22 cellular contexts compared by ENCODE assay signal in the genomic region with DNA sequence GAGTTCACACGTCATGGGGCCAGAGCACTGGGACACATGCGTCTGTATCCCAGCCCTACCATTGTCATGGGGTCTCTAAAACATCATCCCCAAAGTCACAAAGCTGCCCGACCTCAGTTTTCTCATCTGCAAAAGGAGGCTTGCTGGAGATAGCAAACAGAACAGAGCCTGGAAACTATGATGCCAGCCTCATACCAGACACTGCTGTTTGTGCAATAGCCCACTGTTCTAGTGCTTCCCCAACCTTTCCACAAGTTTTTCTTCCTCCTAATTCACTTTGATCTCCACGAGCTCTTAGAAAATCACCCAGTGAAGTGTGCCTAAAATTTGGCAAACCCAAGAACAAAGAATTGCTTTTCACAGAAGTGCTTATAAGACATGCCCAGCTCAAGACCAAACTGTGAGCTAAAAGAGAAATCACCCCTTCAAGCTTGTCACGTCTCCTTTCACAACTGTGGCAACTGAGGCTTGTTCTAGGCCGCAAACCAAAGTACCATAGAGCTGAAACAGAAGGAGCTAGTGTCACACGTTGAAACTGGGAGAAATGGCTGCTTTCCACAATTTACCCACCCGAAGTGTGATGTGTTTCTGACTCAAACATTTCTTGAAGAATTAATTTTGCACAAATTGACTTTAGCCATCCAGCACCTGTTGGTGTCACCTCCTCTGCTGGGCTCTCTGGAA.
DNase-seq lines count a peak whose midpoint lies in the region; ATAC-seq and TF ChIP-seq lines count a peak whose summit lies in the region.
"Had no signal": no experiment of that assay in that cellular context is flagged by ENCODE, and none has a peak within 500 bp of the region (broad histone marks: within the 10 kb centered on the region; RNA-seq: fewer than 3 reads in every experiment).

No MANE protein-coding gene starts in this region.

- H3K79me2 ChIP-seq in OCI-LY7 (ENCODE audit: insufficient read depth, low read depth, low read length) = peaks cover 15% of the 10 kb centered on the region; the same call in 1 of the 2 replicates

- H3K36me3 Mint-ChIP-seq in stimulated activated naive CD8-positive, alpha-beta T cell treated with anti-CD3 and anti-CD28 coated beads, Interleukin-15, Interleukin-2, amounts not matched to agents 100 ng/mL and 50 ng/mL, for 24 hours (ENCODE audit: low read depth) = no peaks in the 10 kb centered on the region
- H3K36me3 Mint-ChIP-seq in immature natural killer cell = peaks cover 0 to 3% (median 0%) of the 10 kb centered on the region in 3 donors
- H3K36me3 Mint-ChIP-seq: CD4-positive, alpha-beta memory T cell had no signal

- peak overlapping the region; percentile 71 for H3K27ac Mint-ChIP-seq in stimulated activated naive CD8-positive, alpha-beta T cell treated with anti-CD3 and anti-CD28 coated beads, Interleukin-15, Interleukin-2, amounts not matched to agents 100 ng/mL and 50 ng/mL, for 24 hours
- H3K27ac Mint-ChIP-seq in stimulated activated naive CD8-positive, alpha-beta T cell treated with anti-CD3 and anti-CD28 coated beads, Interleukin-15, amount 100 ng/mL, for 72 hours = no peak overlapping the region
- peak overlapping the region; percentile 91 to 99 (median 96) for H3K27ac Mint-ChIP-seq in immature natural killer cell

- H3K27me3 ChIP-seq in brain microvascular endothelial cell (replicated peaks) = no peaks in the 10 kb centered on the region
- H3K27me3 ChIP-seq: Peyer's patch, tibial artery had no signal

- CTCF ChIA-PET in OCI-LY7 (lab: Charles Lee; ENCODE audit: unreplicated experiment) = interaction anchor here (0.5 to 1.3 kb wide), 2 partner anchors 47 to 108 kb away, joined by 5 to 6 read pairs; no protein-coding TSS in a partner anchor

- H3K36me3 ChIP-seq in OCI-LY7 (ENCODE audit: insufficient read depth, low read length) = peaks cover 20% of the 10 kb centered on the region
- H3K36me3 ChIP-seq in brain microvascular endothelial cell (replicated peaks) = no peaks in the 10 kb centered on the region
- H3K36me3 ChIP-seq: Peyer's patch, tibial artery had no signal

- no peaks in the 10 kb centered on the region for H4K20me1 ChIP-seq in OCI-LY7 (ENCODE audit: insufficient read depth, low read length)

- no peaks in the 10 kb centered on the region for H3K27me3 Mint-ChIP-seq in stimulated activated naive CD8-positive, alpha-beta T cell treated with anti-CD3 and anti-CD28 coated beads, Interleukin-15, Interleukin-2, amounts not matched to agents 100 ng/mL and 50 ng/mL, for 24 hours
- H3K27me3 Mint-ChIP-seq in stimulated activated naive CD8-positive, alpha-beta T cell treated with anti-CD3 and anti-CD28 coated beads, Interleukin-15, amount 100 ng/mL, for 72 hours = no peaks in the 10 kb centered on the region
- peaks cover 4 to 10% (median 8%) of the 10 kb centered on the region in 3 donors for H3K27me3 Mint-ChIP-seq in immature natural killer cell (ENCODE audit: low read depth in 3 of 3)
- H3K27me3 Mint-ChIP-seq: CD4-positive, alpha-beta memory T cell; naive thymus-derived CD4-positive, alpha-beta T cell had no signal

- intact Hi-C loops in OCI-LY7 (cut with micrococcal nuclease; ENCODE audit: unreplicated experiment) = no loop called here

- TF ChIP-seq CTCF in OCI-LY7 (conservative IDR thresholded peaks at IDR 0.05; ENCODE audit: low read length) (no peak), brain microvascular endothelial cell (IDR thresholded peaks at IDR 0.05; ENCODE audit: low read depth, low read length, missing control alignments) (no peak)

- H3K4me2 ChIP-seq in OCI-LY7 (ENCODE audit: low read length) = 0 out of 2 replicates have a peak overlapping the region, but pooled peaks have one; percentile 16

- POLR2A ChIA-PET in OCI-LY7 (lab: Charles Lee) = interaction anchor here (0.7 to 12.8 kb wide), 11 partner anchors 10 to 207 kb away, joined by 3 to 107 read pairs (median 9); a partner anchor contains a TSS

- in situ Hi-C loops in brain microvascular endothelial cell (cut with HindIII; ENCODE audit: low pct_ligation_motif_present, low sequenced_read_pairs) = no loop called here

- H3K27ac ChIP-seq in OCI-LY7 (ENCODE audit: low read depth, low read length, poor library complexity, severe bottlenecking) (peak overlapping the region; percentile 95), brain microvascular endothelial cell (no peak overlapping the region)
- H3K27ac ChIP-seq: GM23248, Peyer's patch, psoas muscle, tibial artery had no signal

- peaks cover 4% of the 10 kb centered on the region; the same call in 1 of the 2 replicates for H3K9me3 ChIP-seq in OCI-LY7 (ENCODE audit: low read length)
- H3K9me3 ChIP-seq: Peyer's patch, psoas muscle had no signal

- H3K4me1 ChIP-seq in OCI-LY7 (ENCODE audit: insufficient read depth, low read length, poor library complexity, severe bottlenecking) = peaks cover 100% of the 10 kb centered on the region
- H3K4me1 ChIP-seq: psoas muscle, tibial artery had no signal

- BruUV-seq in OCI-LY7 (replicated peaks; lab: Mats Ljungman, UMichigan) = no TSS peak

- no peaks in the 10 kb centered on the region for H3K9me2 ChIP-seq in OCI-LY7 (ENCODE audit: insufficient read depth, low read length)

- no peak for DNase-seq in stimulated activated naive CD8-positive, alpha-beta T cell treated with anti-CD3 and anti-CD28 coated beads, Interleukin-15, amount 100 ng/mL, for 72 hours
- no peak for DNase-seq in OCI-LY7 (ENCODE audit: low spot score)
- peak; percentile 64 to 75 (median 75) for DNase-seq in immature natural killer cell
- DNase-seq in brain microvascular endothelial cell = no peak
- no peak for DNase-seq in medulla oblongata (ENCODE audit: extremely low spot score)
- DNase-seq in DMS79 treated with DMSO at 0.1 percent for 48 hours (lab: John Stamatoyannopoulos, UW) = no peak
- DNase-seq: activated CD4-positive, CD25-positive, alpha-beta regulatory T cell treated with anti-CD3 and anti-CD28 coated beads, Interleukin-2, amount 50 U/mL, for 72 hours; CD4-positive, alpha-beta memory T cell; DMS53; GM23248; IMR-90; left colon; naive thymus-derived CD4-positive, alpha-beta T cell; NCI-H2171 treated with DMSO at 0.1 percent for 48 hours; Peyer's patch; psoas muscle; stimulated activated CD4-positive, alpha-beta T cell treated with anti-CD3 and anti-CD28 coated beads, Interleukin-2, amount 100 ng/mL, for 24 hours; stimulated activated naive CD4-positive, alpha-beta T cell treated with Interleukin-2 at 50 U/mL for 16 hours; tibial artery had no signal

- H3K9me3 Mint-ChIP-seq in stimulated activated naive CD8-positive, alpha-beta T cell treated with anti-CD3 and anti-CD28 coated beads, Interleukin-15, Interleukin-2, amounts not matched to agents 100 ng/mL and 50 ng/mL, for 24 hours = no peaks in the 10 kb centered on the region
- peaks cover 0 to 5% of the 10 kb centered on the region in 2 donors for H3K9me3 Mint-ChIP-seq in stimulated activated naive CD8-positive, alpha-beta T cell treated with anti-CD3 and anti-CD28 coated beads, Interleukin-15, amount 100 ng/mL, for 72 hours
- no peaks in the 10 kb centered on the region for H3K9me3 Mint-ChIP-seq in immature natural killer cell

- H2AFZ ChIP-seq in OCI-LY7 (ENCODE audit: low read length) = no peak overlapping the region
- H2AFZ ChIP-seq: GM23248 had no signal

- H3K4me1 Mint-ChIP-seq in stimulated activated naive CD8-positive, alpha-beta T cell treated with anti-CD3 and anti-CD28 coated beads, Interleukin-15, Interleukin-2, amounts not matched to agents 100 ng/mL and 50 ng/mL, for 24 hours (ENCODE audit: low read depth) = peaks cover 90% of the 10 kb centered on the region
- peaks cover 68% of the 10 kb centered on the region for H3K4me1 Mint-ChIP-seq in stimulated activated naive CD8-positive, alpha-beta T cell treated with anti-CD3 and anti-CD28 coated beads, Interleukin-15, amount 100 ng/mL, for 72 hours
- H3K4me1 Mint-ChIP-seq in immature natural killer cell = peaks cover 89 to 96% of the 10 kb centered on the region in 2 donors

- no peak overlapping the region for H3K4me3 Mint-ChIP-seq in stimulated activated naive CD8-positive, alpha-beta T cell treated with anti-CD3 and anti-CD28 coated beads, Interleukin-15, Interleukin-2, amounts not matched to agents 100 ng/mL and 50 ng/mL, for 24 hours
- H3K4me3 Mint-ChIP-seq in stimulated activated naive CD8-positive, alpha-beta T cell treated with anti-CD3 and anti-CD28 coated beads, Interleukin-15, amount 100 ng/mL, for 72 hours = no peak overlapping the region
- peak overlapping the region; percentile 70 to 75 (median 71) for H3K4me3 Mint-ChIP-seq in immature natural killer cell
- H3K4me3 Mint-ChIP-seq: CD4-positive, alpha-beta memory T cell had no signal

- no peak overlapping the region for H3K4me3 ChIP-seq in OCI-LY7 (ENCODE audit: low read depth, low read length, poor library complexity, severe bottlenecking)
- H3K4me3 ChIP-seq in brain microvascular endothelial cell (ENCODE audit: low read depth, low read length) = no peak overlapping the region
- H3K4me3 ChIP-seq: GM23248, Peyer's patch, psoas muscle, tibial artery had no signal

- ATAC-seq in stimulated activated naive CD8-positive, alpha-beta T cell treated with anti-CD3 and anti-CD28 coated beads, Interleukin-15, amount 100 ng/mL, for 72 hours = no peak
- no peak for ATAC-seq in GM19351 (IDR thresholded peaks at IDR 0.05; ENCODE audit: unreplicated experiment)
- ATAC-seq: activated naive CD4-positive, alpha-beta T cell treated with anti-CD3 and anti-CD28 coated beads, Interleukin-2, amount 50 U/mL, for 72 hours; left colon; naive thymus-derived CD4-positive, alpha-beta T cell; psoas muscle had no signal

Comparison
In these comparisons a context has a peak if more than half of its experiments do, and no peak if none do; other contexts are left out.
1. H3K27ac Mint-ChIP-seq: peak in stimulated activated naive CD8-positive, alpha-beta T cell treated with anti-CD3 and anti-CD28 coated beads, Interleukin-15, Interleukin-2, amounts not matched to agents 100 ng/mL and 50 ng/mL, for 24 hours (single experiment) and immature natural killer cell (6 of 6); none in stimulated activated naive CD8-positive, alpha-beta T cell treated with anti-CD3 and anti-CD28 coated beads, Interleukin-15, amount 100 ng/mL, for 72 hours (0 of 2).
2. H3K4me3 Mint-ChIP-seq: peak in immature natural killer cell (5 of 5); none in stimulated activated naive CD8-positive, alpha-beta T cell treated with anti-CD3 and anti-CD28 coated beads, Interleukin-15, Interleukin-2, amounts not matched to agents 100 ng/mL and 50 ng/mL, for 24 hours (single experiment) and stimulated activated naive CD8-positive, alpha-beta T cell treated with anti-CD3 and anti-CD28 coated beads, Interleukin-15, amount 100 ng/mL, for 72 hours (0 of 2).
3. DNase-seq: peak in immature natural killer cell (3 of 3); none in stimulated activated naive CD8-positive, alpha-beta T cell treated with anti-CD3 and anti-CD28 coated beads, Interleukin-15, amount 100 ng/mL, for 72 hours (0 of 2), OCI-LY7 (single experiment), brain microvascular endothelial cell (single experiment), medulla oblongata (single experiment) and DMS79 treated with DMSO at 0.1 percent for 48 hours (single experiment).